In the genomic region with DNA sequence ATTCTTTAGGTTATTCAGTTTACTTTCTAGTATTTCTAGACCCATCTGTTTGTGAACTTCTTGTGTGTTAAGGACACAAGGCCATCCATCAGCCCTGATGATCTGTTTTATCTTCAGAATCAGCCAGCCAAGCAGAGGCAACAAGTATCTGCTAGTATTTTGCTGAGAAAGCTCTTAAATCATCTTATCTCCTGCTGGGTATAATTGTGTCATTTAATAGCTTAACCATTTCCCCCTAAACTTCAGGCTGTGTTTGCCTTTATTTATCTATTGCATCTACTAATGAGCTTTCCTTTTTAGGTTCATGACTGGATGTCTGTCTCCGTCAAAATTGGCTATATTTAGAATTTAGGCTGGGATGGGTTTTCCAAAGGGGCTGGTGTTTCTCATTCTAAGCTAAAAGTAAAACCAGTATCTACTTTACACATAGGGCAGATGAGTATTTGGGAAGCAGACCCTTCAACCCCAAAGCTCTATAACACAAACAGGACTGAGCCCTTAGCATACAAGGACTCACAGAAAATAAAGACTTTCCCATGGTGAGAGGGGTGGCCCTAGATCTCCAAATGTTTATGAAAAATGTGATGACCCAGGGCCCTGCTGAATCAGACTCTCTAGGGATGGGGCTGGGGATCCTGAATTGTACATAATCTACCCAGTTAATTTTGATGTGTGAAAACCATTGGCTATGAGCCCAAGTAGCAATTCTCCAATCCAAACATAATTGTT, we compare ENCODE assay signal across 17 cellular contexts.
DNase-seq lines count a peak whose midpoint lies in the region; ATAC-seq and TF ChIP-seq lines count a peak whose summit lies in the region.
"Had no signal": no experiment of that assay in that cellular context is flagged by ENCODE, and none has a peak within 500 bp of the region (broad histone marks: within the 10 kb centered on the region; RNA-seq: fewer than 3 reads in every experiment).

No MANE protein-coding gene starts in this region.

- H3K14ac ChIP-seq in mesenchymal stem cell (ENCODE audit: low read length in 2 of 2), result no peak overlapping the region

- H2BK120ac ChIP-seq in mesenchymal stem cell (ENCODE audit: low read depth, low read length), result no peak overlapping the region

- H4K91ac ChIP-seq in mesenchymal stem cell (ENCODE audit: low read length), result no peak overlapping the region

- H3K9me3 ChIP-seq in SK-N-MC (ENCODE audit: low read depth, low read length), result no peaks in the 10 kb centered on the region
- peaks cover 3% of the 10 kb centered on the region for H3K9me3 ChIP-seq in mesenchymal stem cell (ENCODE audit: control insufficient read depth, low read length)
- H3K9me3 ChIP-seq: gastroesophageal sphincter had no signal

- H3K4me1 ChIP-seq in mesenchymal stem cell (ENCODE audit: control insufficient read depth, insufficient read depth, low read depth, low read length), result peaks cover 2% of the 10 kb centered on the region

- peaks cover 2% of the 10 kb centered on the region for H3K79me1 ChIP-seq in mesenchymal stem cell (replicated peaks; ENCODE audit: low read length, poor library complexity, severe bottlenecking)

- ATAC-seq in HG02763 (IDR thresholded peaks at IDR 0.05; ENCODE audit: unreplicated experiment), result no peak
- ATAC-seq: stimulated activated naive CD8-positive, alpha-beta T cell treated with anti-CD3 and anti-CD28 coated beads, Interleukin-15, amount 100 ng/mL, for 72 hours; T-helper 17 cell had no signal

- no peaks in the 10 kb centered on the region for H3K27me3 ChIP-seq in mesenchymal stem cell (ENCODE audit: control insufficient read depth in 1 of 2, insufficient read depth in 1 of 2, low read length in 2 of 2)
- H3K27me3 ChIP-seq: gastroesophageal sphincter had no signal

- H2AK5ac ChIP-seq in mesenchymal stem cell (ENCODE audit: low read length, severe bottlenecking), result no peak overlapping the region

- no peak for TF ChIP-seq CTCF in coronary artery (IDR thresholded peaks at IDR 0.05)

- H4K8ac ChIP-seq in mesenchymal stem cell (ENCODE audit: low read length), result no peak overlapping the region

- no peak overlapping the region for H3K4ac ChIP-seq in mesenchymal stem cell (ENCODE audit: low read depth in 1 of 2, low read length in 2 of 2)

- H2BK5ac ChIP-seq in mesenchymal stem cell (ENCODE audit: low read depth, low read length, poor library complexity, severe bottlenecking), result no peak overlapping the region

- H3K18ac ChIP-seq in mesenchymal stem cell (ENCODE audit: low read depth in 1 of 2, low read length in 2 of 2), result no peak overlapping the region

- no peak overlapping the region for H2AFZ ChIP-seq in mesenchymal stem cell (ENCODE audit: low read depth, low read length)

- H3K27ac ChIP-seq in SK-N-MC (no peak overlapping the region), mesenchymal stem cell (ENCODE audit: low read length, poor library complexity, severe bottlenecking) (peak overlapping the region; percentile 60), coronary artery (no peak overlapping the region)

- H3K4me2 ChIP-seq in mesenchymal stem cell (ENCODE audit: low read length, poor library complexity, severe bottlenecking), result no peak overlapping the region

- no peak overlapping the region for H3K9ac ChIP-seq in SK-N-MC (ENCODE audit: insufficient read length)
- H3K9ac ChIP-seq in mesenchymal stem cell (ENCODE audit: low read length), result no peak overlapping the region

- H3K36me3 ChIP-seq in SK-N-MC (ENCODE audit: insufficient read depth, low read length) (no peaks in the 10 kb centered on the region), mesenchymal stem cell (ENCODE audit: control insufficient read depth in 1 of 2, insufficient read depth in 2 of 2, low read depth in 1 of 2, low read length in 2 of 2) (no peaks in the 10 kb centered on the region)
- H3K36me3 ChIP-seq: gastroesophageal sphincter had no signal

- no peak overlapping the region for H2BK12ac ChIP-seq in mesenchymal stem cell (ENCODE audit: low read length in 2 of 2)

- H2BK15ac ChIP-seq in mesenchymal stem cell (ENCODE audit: low read depth, poor library complexity, severe bottlenecking), result no peak overlapping the region

- H3K4me3 ChIP-seq in SK-N-MC (no peak overlapping the region), mesenchymal stem cell (ENCODE audit: insufficient read depth in 1 of 2, low read depth in 1 of 2, low read length in 2 of 2) (no peak overlapping the region), coronary artery (no peak overlapping the region)
- H3K4me3 ChIP-seq: gastroesophageal sphincter, lung had no signal

- no CpG with 5 or more reads among the region's 1 CpG for WGBS in mesenchymal stem cell

- DNase-seq in A172 (ENCODE audit: low spot score) (peak; percentile 52), M059J (ENCODE audit: low read depth) (peak; percentile 20), SK-N-MC (ENCODE audit: low read depth, low spot score) (peak; percentile 35), mesenchymal stem cell (peak; percentile 77), coronary artery (ENCODE audit: low spot score) (no peak), midbrain (lab: John Stamatoyannopoulos, UW) (no peak)
- no peak for DNase-seq in stimulated activated naive CD4-positive, alpha-beta T cell (lab: John Stamatoyannopoulos, UW)
- DNase-seq: amniotic stem cell; Calu3; GF-D8; NCI-H2029; NK-92 treated with Interleukin-12 subunit alpha and Interleukin-12 subunit beta, amount 100 ng/mL, for 24 hours; stimulated activated naive CD8-positive, alpha-beta T cell treated with anti-CD3 and anti-CD28 coated beads, Interleukin-15, amount 100 ng/mL, for 72 hours; T-helper 17 cell had no signal

- H3K23ac ChIP-seq in mesenchymal stem cell (ENCODE audit: low read length in 2 of 2), result no peak overlapping the region

Comparison
In these comparisons a context has a peak if more than half of its experiments do, and no peak if none do; other contexts are left out.
1. DNase-seq: peak in A172 (single experiment), M059J (single experiment), SK-N-MC (single experiment) and mesenchymal stem cell (single experiment); none in coronary artery (single experiment), stimulated activated naive CD4-positive, alpha-beta T cell (0 of 6) and midbrain (single experiment).